11 cellular contexts compared by ENCODE assay signal in genomic region chr14:88380405-88380804, GRCh38. TPM values are rescaled to one million over a fixed set of nuclear protein-coding genes. Genes with fewer than 3 reads are reported as not detected.
DNase-seq lines count a peak whose midpoint lies in the region; ATAC-seq, FAIRE-seq and TF ChIP-seq lines count a peak whose summit lies in the region.
"Had no signal": no experiment of that assay in that cellular context is flagged by ENCODE, and none has a peak within 500 bp of the region (broad histone marks: within the 10 kb centered on the region; RNA-seq: fewer than 3 reads in every experiment).

No MANE protein-coding gene starts in this region.

- no peak for ATAC-seq in upper lobe of right lung

- in situ Hi-C loops in brain microvascular endothelial cell (cut with HindIII; ENCODE audit: low pct_ligation_motif_present, low sequenced_read_pairs): no loop called here

- H3K36me3 ChIP-seq in brain microvascular endothelial cell (replicated peaks): no peaks in the 10 kb centered on the region
- no peaks in the 10 kb centered on the region for H3K36me3 ChIP-seq in osteoblast (ENCODE audit: insufficient read depth, low read length)
- no peaks in the 10 kb centered on the region for H3K36me3 ChIP-seq in upper lobe of right lung
- H3K36me3 ChIP-seq: BLaER1 had no signal

- intact Hi-C loops in upper lobe of right lung (cut with DNase I): no loop called here

- H3K27ac ChIP-seq in brain microvascular endothelial cell (no peak overlapping the region), osteoblast (ENCODE audit: low read depth, low read length) (no peak overlapping the region), upper lobe of right lung (no peak overlapping the region)
- H3K27ac ChIP-seq: BLaER1 had no signal

- no peak for TF ChIP-seq POLR2A in GM12892 (IDR thresholded peaks at IDR 0.05; ENCODE audit: low read depth, low read length)

- DNase-seq in NCI-H1417 (lab: John Stamatoyannopoulos, UW) (peak in 2 of 3 experiments; percentile 52 to 61), NCI-H1417 treated with DMSO at 0.1 percent for 48 hours (lab: John Stamatoyannopoulos, UW) (no peak), NCI-H1105 treated with DMSO at 0.1 percent for 48 hours (lab: John Stamatoyannopoulos, UW) (peak; percentile 61), brain microvascular endothelial cell (no peak), osteoblast (ENCODE audit: insufficient read length, low spot score, missing footprints) (no peak), upper lobe of right lung (no peak), GM12892 (ENCODE audit: insufficient read length) (no peak), NCI-H187 treated with DMSO at 0.1 percent for 48 hours (lab: John Stamatoyannopoulos, UW) (no peak)
- DNase-seq: islet precursor cell had no signal

- TF ChIP-seq CTCF in brain microvascular endothelial cell (IDR thresholded peaks at IDR 0.05; ENCODE audit: low read depth, low read length, missing control alignments) (peak; percentile 43), osteoblast (IDR thresholded peaks at IDR 0.05; ENCODE audit: extremely low read depth, low read depth, low read length) (peak; percentile 24), upper lobe of right lung (IDR thresholded peaks at IDR 0.05) (no peak)

- H3K4me3 ChIP-seq in brain microvascular endothelial cell (ENCODE audit: low read depth, low read length) (no peak overlapping the region), osteoblast (ENCODE audit: insufficient read depth, low read length) (no peak overlapping the region), upper lobe of right lung (no peak overlapping the region)
- H3K4me3 ChIP-seq: BLaER1 had no signal

- no peak overlapping the region for H2AFZ ChIP-seq in osteoblast (ENCODE audit: low read length)

- peaks cover 4% of the 10 kb centered on the region for H3K4me1 ChIP-seq in osteoblast (ENCODE audit: insufficient read depth, low read length)
- H3K4me1 ChIP-seq in upper lobe of right lung: no peaks in the 10 kb centered on the region

- no peaks in the 10 kb centered on the region for H4K20me1 ChIP-seq in osteoblast (ENCODE audit: insufficient read depth, low read length)
- H4K20me1 ChIP-seq: BLaER1 had no signal

- H3K4me2 ChIP-seq in osteoblast (ENCODE audit: insufficient read depth, low read length): no peak overlapping the region
- H3K4me2 ChIP-seq: BLaER1 had no signal

- FAIRE-seq in GM12892 (lab: Jason Lieb, UNC): no peak

- H3K9me3 ChIP-seq in osteoblast (ENCODE audit: low read depth, low read length) (no peaks in the 10 kb centered on the region), upper lobe of right lung (no peaks in the 10 kb centered on the region)

- no peaks in the 10 kb centered on the region for H3K27me3 ChIP-seq in brain microvascular endothelial cell (replicated peaks)
- peaks cover 5% of the 10 kb centered on the region for H3K27me3 ChIP-seq in osteoblast (ENCODE audit: insufficient read depth, low read length)
- H3K27me3 ChIP-seq in upper lobe of right lung: no peaks in the 10 kb centered on the region
- H3K27me3 ChIP-seq: BLaER1 had no signal

- no peaks in the 10 kb centered on the region for H3K79me2 ChIP-seq in osteoblast (ENCODE audit: insufficient read depth, low read length)

RNA-seq across cellular contexts. Expression of gene SPATA7, which starts 5.1 kb away (rescaled TPM):
- total RNA-seq in osteoblast: 21.4 and 29.2 TPM in 2 replicates
- 12.3 TPM for total RNA-seq in upper lobe of right lung
- polyA plus RNA-seq in GM12892 (2012; ENCODE audit: missing spikeins): 4.0 TPM

RNA-seq across cellular contexts. Expression of gene KCNK10, which starts 57.3 kb away (rescaled TPM):
- total RNA-seq in osteoblast (under 0.01 TPM in 2 replicates), upper lobe of right lung (0.09 TPM)
- polyA plus RNA-seq in GM12892 (2012; ENCODE audit: missing spikeins): not detected
- total RNA-seq: T-helper 2 cell treated with Interferon-gamma antibody and Interleukin-4, amounts not matched to agents 100 ng/mL and 5 ng/mL, for 36 hours had no signal

Comparison
In these comparisons a context has a peak if more than half of its experiments do, and no peak if none do; other contexts are left out.
1. DNase-seq: peak in NCI-H1417 (2 of 3) and NCI-H1105 treated with DMSO at 0.1 percent for 48 hours (single experiment); none in NCI-H1417 treated with DMSO at 0.1 percent for 48 hours (single experiment), brain microvascular endothelial cell (single experiment), osteoblast (single experiment), upper lobe of right lung (single experiment), GM12892 (single experiment) and NCI-H187 treated with DMSO at 0.1 percent for 48 hours (single experiment).